Comparison of ENCODE assay signal across 22 cellular contexts in genomic region chr2:132659331-132659730, GRCh38. TPM values are rescaled to one million over a fixed set of nuclear protein-coding genes. Genes with fewer than 3 reads are reported as not detected.
DNase-seq lines count a peak whose midpoint lies in the region; ATAC-seq and TF ChIP-seq lines count a peak whose summit lies in the region.
"Had no signal": no experiment of that assay in that cellular context is flagged by ENCODE, and none has a peak within 500 bp of the region (broad histone marks: within the 10 kb centered on the region; RNA-seq: fewer than 3 reads in every experiment).

No MANE protein-coding gene starts in this region.

- no peak overlapping the region; the same call in 1 of the 2 replicates for H3K14ac ChIP-seq in IMR-90 (replicated peaks; ENCODE audit: low read depth, low read length)

- intact Hi-C loops in IMR-90 (cut with micrococcal nuclease), result no loop called here

- H4K20me1 ChIP-seq in IMR-90 (ENCODE audit: insufficient read depth, low read length), result peaks cover 4% of the 10 kb centered on the region; the same call in 1 of the 2 replicates

- dilution Hi-C loops in IMR-90 (cut with HindIII; ENCODE audit: low sequenced_read_pairs, unreplicated experiment), result no loop called here

- no peak for TF ChIP-seq POLR2A in IMR-90 (IDR thresholded peaks at IDR 0.05; ENCODE audit: low read depth, low read length)

- ATAC-seq in IMR-90 (ENCODE audit: low read depth) (no peak), GM18517 (IDR thresholded peaks at IDR 0.05; ENCODE audit: unreplicated experiment) (no peak)
- ATAC-seq: A549 had no signal

- H3K9me1 ChIP-seq in IMR-90 (ENCODE audit: insufficient read depth, low read length), result peaks cover 14% of the 10 kb centered on the region

- no TSS peak for BruUV-seq in IMR-90 (replicated peaks; lab: Mats Ljungman, UMichigan)

- CTCF ChIA-PET in IMR-90 (lab: Yijun Ruan, JAX), result interaction anchor here (0.8 to 1.4 kb wide), 2 partner anchors 9 to 111 kb away, joined by 3 to 8 read pairs; no protein-coding TSS in a partner anchor

- no peaks in the 10 kb centered on the region for H3K27me3 ChIP-seq in IMR-90 (ENCODE audit: control insufficient read depth, insufficient read depth, low read length)

- WGBS in IMR-90 (ENCODE audit: extremely low coverage in 2 of 2, insufficient read length in 1 of 2), 2 experiments, result no CpG with 5 or more reads among the region's 3 CpGs

- DNase-seq in IMR-90 (no peak), caudate nucleus (lab: John Stamatoyannopoulos, UW) (peak in 2 of 61 donors; percentile 9 to 16), medulla oblongata (ENCODE audit: extremely low spot score) (peak; percentile 46), amniotic stem cell (lab: John Stamatoyannopoulos, UW) (no peak)
- no peak for DNase-seq in activated CD4-positive, alpha-beta T cell treated with anti-CD3 and anti-CD28 coated beads, Interleukin-2, amount 50 U/mL, for 4 hours
- no peak for DNase-seq in effector CD8-positive, alpha-beta T cell (lab: John Stamatoyannopoulos, UW)
- DNase-seq: 8988T; ACHN; AML-193; C1 segment of cervical spinal cord; Calu3; CD4-positive, alpha-beta memory T cell; COR-L47; DMS53; DMS79 treated with DMSO at 0.1 percent for 48 hours; GF-D8; GOT3; HFFc6 had no signal

- peaks cover 15% of the 10 kb centered on the region for H3K4me1 ChIP-seq in IMR-90 (ENCODE audit: control insufficient read depth, insufficient read depth, low read length)
- H3K4me1 ChIP-seq: A549, HAP-1 had no signal

- no peak overlapping the region; the same call in 1 of the 2 replicates for H4K5ac ChIP-seq in IMR-90 (ENCODE audit: low read depth, low read length)

- no peak overlapping the region for H4K91ac ChIP-seq in IMR-90 (ENCODE audit: insufficient read depth, low read depth, low read length)

- POLR2A ChIA-PET in IMR-90 (lab: Charles Lee; ENCODE audit: unreplicated experiment), result interaction anchor here (0.6 kb wide), 1 partner anchor 1086 kb away, joined by 7 read pairs; no protein-coding TSS in a partner anchor

- no peak overlapping the region for H3K9ac ChIP-seq in IMR-90 (ENCODE audit: low read depth, low read length)

- 0 out of 2 replicates have a peak overlapping the region, but pooled peaks have one; percentile 63 for H3K23ac ChIP-seq in IMR-90 (ENCODE audit: low read depth, low read length)

- H4K8ac ChIP-seq in IMR-90 (ENCODE audit: low read depth in 2 of 2, low read length in 2 of 2), result no peak overlapping the region

- H2BK5ac ChIP-seq in IMR-90 (ENCODE audit: low read depth, low read length, poor library complexity, severe bottlenecking), result peak overlapping the region; percentile 24

- no peaks in the 10 kb centered on the region for H3K9me3 ChIP-seq in IMR-90 (ENCODE audit: control insufficient read depth, insufficient read depth, low read length)
- H3K9me3 ChIP-seq: A549, HAP-1 had no signal

- no peak for TF ChIP-seq RAD21 in IMR-90 (IDR thresholded peaks at IDR 0.05; ENCODE audit: low read length)

- 0 out of 2 replicates have a peak overlapping the region, but pooled peaks have one; percentile 27 for H3K4ac ChIP-seq in IMR-90 (ENCODE audit: low read depth, low read length)

- no peak overlapping the region for H2AFZ ChIP-seq in IMR-90 (replicated peaks; ENCODE audit: low read length, poor library complexity)

- H3K4me2 ChIP-seq in IMR-90 (ENCODE audit: low read depth, low read length), result no peak overlapping the region
- H3K4me2 ChIP-seq: A549 had no signal

- no peak overlapping the region for H3K18ac ChIP-seq in IMR-90 (ENCODE audit: low read depth, low read length)

- peaks cover 17 to 74% of the 10 kb centered on the region in 2 experiments for H3K79me1 ChIP-seq in IMR-90 (ENCODE audit: low read depth in 1 of 2, low read length in 2 of 2)

- 0 out of 3 replicates have a peak overlapping the region, but pooled peaks have one; percentile 21 for H2BK15ac ChIP-seq in IMR-90 (ENCODE audit: low read depth, low read length)

- in situ Hi-C loops in IMR-90 (cut with MboI; ENCODE audit: low sequenced_read_pairs), result loop anchor here (25.0 kb wide), 2 partner anchors 903 to 1178 kb away; partner anchors contain the start of gene NCKAP5

- TF ChIP-seq CTCF in IMR-90 (conservative IDR thresholded peaks at IDR 0.05; ENCODE audit: low read depth, low read length), result no peak

- peak overlapping the region; percentile 56; the same call in 1 of the 2 replicates for H2AK5ac ChIP-seq in IMR-90 (ENCODE audit: low read depth, low read length)

- no peak overlapping the region for H2BK20ac ChIP-seq in IMR-90 (ENCODE audit: low read depth, low read length)

- H2BK120ac ChIP-seq in IMR-90 (ENCODE audit: low read depth, low read length), result 0 out of 2 replicates have a peak overlapping the region, but pooled peaks have one; percentile 4

- H3K36me3 ChIP-seq in IMR-90 (ENCODE audit: control insufficient read depth, insufficient read depth, low read length), result peaks cover 11% of the 10 kb centered on the region; the same call in 1 of the 2 replicates
- H3K36me3 ChIP-seq: HAP-1 had no signal

- H3K4me3 ChIP-seq in IMR-90 (ENCODE audit: insufficient read depth, low read depth, low read length), result no peak overlapping the region
- H3K4me3 ChIP-seq: A549, HAP-1 had no signal

- H3K27ac ChIP-seq in IMR-90 (ENCODE audit: insufficient read depth, low read length) (no peak overlapping the region), caudate nucleus (ENCODE audit: low read depth, low read length) (peak overlapping the region; percentile 27)
- H3K27ac ChIP-seq: A549 had no signal

- peak overlapping the region; percentile 7 for H2AK9ac ChIP-seq in IMR-90 (replicated peaks; ENCODE audit: low read depth, low read length, poor library complexity)

- no peak overlapping the region for H3K56ac ChIP-seq in IMR-90 (ENCODE audit: extremely low read depth, insufficient read depth, low read length)

TF ChIP-seq in IMR-90, 13 proteins besides CTCF, POLR2A, EP300 and RAD21:
- no peak for TF ChIP-seq FOS (IDR thresholded peaks at IDR 0.05; ENCODE audit: low read depth, low read length)
- no peak for TF ChIP-seq NFE2L2 (IDR thresholded peaks at IDR 0.05; ENCODE audit: low read depth, low read length)
- TF ChIP-seq MAZ (IDR thresholded peaks at IDR 0.05; ENCODE audit: borderline replicate concordance, low read depth, low read length), result no peak
- no peak for TF ChIP-seq ELK1 (IDR thresholded peaks at IDR 0.05; ENCODE audit: borderline replicate concordance, low read depth, low read length)
- TF ChIP-seq USF2 (IDR thresholded peaks at IDR 0.05; ENCODE audit: low read depth, low read length), result no peak
- no peak for TF ChIP-seq CHD1 (IDR thresholded peaks at IDR 0.05; ENCODE audit: low read depth, low read length)
- no peak for TF ChIP-seq SMC3 (IDR thresholded peaks at IDR 0.05; ENCODE audit: low read depth, low read length)
- TF ChIP-seq RCOR1 (IDR thresholded peaks at IDR 0.05; ENCODE audit: insufficient replicate concordance, low read length), result no peak
- TF ChIP-seq RFX5 (IDR thresholded peaks at IDR 0.05; ENCODE audit: low read depth, low read length), result no peak
- TF ChIP-seq BHLHE40 (IDR thresholded peaks at IDR 0.05; ENCODE audit: low read depth, low read length), result no peak
- TF ChIP-seq MXI1 (IDR thresholded peaks at IDR 0.05; ENCODE audit: borderline replicate concordance, low read depth, low read length), result no peak
- no peak for TF ChIP-seq CEBPB (IDR thresholded peaks at IDR 0.05; ENCODE audit: low read depth, low read length)
- TF ChIP-seq MAFK (IDR thresholded peaks at IDR 0.05; ENCODE audit: low read depth, low read length), result no peak
TF ChIP-seq in IMR-90: peak in this region for 0.

RNA-seq across cellular contexts. Expression of gene LYPD1, which starts 10.7 kb away (rescaled TPM):
- total RNA-seq in IMR-90 (2012; rRNA removed), result 79.7 and 87.6 TPM in 2 replicates
- 66.1 and 66.2 TPM in 2 replicates for polyA plus RNA-seq in IMR-90 (2012; rRNA removed)
- 63.3 and 78.3 TPM in 2 replicates for polyA plus RNA-seq in IMR-90 (2012; cell fraction: cytosol; rRNA removed)
- polyA plus RNA-seq in IMR-90 (2012; cell fraction: nucleus; rRNA removed; ENCODE audit: low replicate concordance), result 22.6 and 25.5 TPM in 2 replicates
- total RNA-seq: CD4-positive, alpha-beta memory T cell; G401 had no signal
- polyA plus RNA-seq: CD4-positive, alpha-beta memory T cell had no signal
